Comparison of ENCODE assay signal across 8 cellular contexts in the genomic region with DNA sequence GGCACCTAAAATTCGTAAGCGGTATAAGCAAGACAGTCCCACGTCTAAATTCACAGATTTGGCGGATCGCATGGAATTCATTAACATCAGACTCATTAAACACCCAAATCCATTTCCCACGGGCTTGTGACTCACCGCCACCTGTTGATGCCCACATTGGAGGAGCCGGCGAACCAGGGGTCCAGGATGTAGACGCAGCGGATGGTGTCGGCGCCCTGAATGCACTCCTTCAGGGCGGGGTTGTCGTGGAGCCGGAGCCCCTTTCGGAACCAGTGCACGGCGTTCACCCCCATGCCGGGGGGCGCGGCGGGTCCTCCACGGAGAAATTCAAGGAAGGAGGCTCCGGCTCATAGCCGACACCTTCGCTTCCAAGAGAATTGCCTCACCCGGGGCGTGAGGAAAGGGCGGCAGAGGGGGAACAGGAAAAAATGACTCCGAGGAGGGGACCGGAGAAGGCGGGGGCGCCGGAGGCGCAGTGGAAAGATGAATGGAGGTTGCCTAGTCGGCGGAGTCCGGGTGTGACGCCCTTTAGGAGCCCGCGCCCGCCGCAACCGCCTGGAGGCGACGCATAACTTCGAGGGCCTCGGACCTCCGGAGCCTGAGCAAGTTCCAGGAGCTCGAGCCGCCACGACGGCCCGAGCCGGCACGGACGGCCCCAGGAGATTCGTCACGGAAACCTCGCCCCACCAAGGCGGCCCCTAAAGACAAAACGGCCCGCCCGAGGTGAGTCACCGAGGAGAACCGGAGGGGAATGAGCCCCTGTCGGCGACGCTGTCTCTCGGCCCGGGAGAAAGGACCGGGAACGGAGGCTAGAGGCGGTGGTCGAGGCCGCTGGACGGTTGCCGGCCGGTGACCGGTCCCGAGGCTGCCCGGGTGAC. TPM values are rescaled to one million over a fixed set of nuclear protein-coding genes. Genes with fewer than 3 reads are reported as not detected.
DNase-seq lines count a peak whose midpoint lies in the region; ATAC-seq and TF ChIP-seq lines count a peak whose summit lies in the region.

No MANE protein-coding gene starts in this region.

- H3K27ac ChIP-seq in CD8-positive, alpha-beta T cell (ENCODE audit: low read depth, low read length): peak overlapping the region; percentile 99
- H3K27ac ChIP-seq in HUES48 (ENCODE audit: low read depth, low read length) (peak overlapping the region; percentile 99), WERI-Rb-1 (peak overlapping the region; percentile 71), right lobe of liver (peak overlapping the region; percentile 92 to 96 (median 94))

- no peak overlapping the region for H3K4me3 Mint-ChIP-seq in CD8-positive, alpha-beta T cell

- peak; percentile 33 to 83 (median 62) for DNase-seq in CD8-positive, alpha-beta T cell
- DNase-seq in WERI-Rb-1 (peak; percentile 31), cerebellum (ENCODE audit: low spot score) (peak; percentile 24), right lobe of liver (peak in 2 of 3 donors; percentile 48 to 65), NCI-H1694 (lab: John Stamatoyannopoulos, UW) (no peak)
- DNase-seq in stimulated activated CD4-positive, alpha-beta T cell treated with anti-CD3 and anti-CD28 coated beads, Interleukin-4, amount 100 ng/mL, for 48 hours (ENCODE audit: low read depth in 2 of 2): peak; percentile 56 to 65

- H3K4me1 ChIP-seq in CD8-positive, alpha-beta T cell (ENCODE audit: insufficient read depth, low read length): peaks cover 20% of the 10 kb centered on the region
- H3K4me1 ChIP-seq in HUES48 (ENCODE audit: control insufficient read depth, insufficient read depth, low read length): peaks cover 4% of the 10 kb centered on the region; the same call in 1 of the 2 replicates
- peaks cover 0 to 12% (median 6%) of the 10 kb centered on the region in 4 donors for H3K4me1 ChIP-seq in right lobe of liver

- H3K27me3 ChIP-seq in CD8-positive, alpha-beta T cell (ENCODE audit: insufficient read depth, low read length): no peaks in the 10 kb centered on the region
- H3K27me3 ChIP-seq in HUES48 (ENCODE audit: control insufficient read depth, insufficient read depth, low read length) (no peaks in the 10 kb centered on the region), WERI-Rb-1 (ENCODE audit: insufficient read depth, low read depth, severe bottlenecking) (no peaks in the 10 kb centered on the region), right lobe of liver (no peaks in the 10 kb centered on the region)

- TF ChIP-seq POLR2A in right lobe of liver (IDR thresholded peaks at IDR 0.05): peak; percentile 96

- H3K4me1 Mint-ChIP-seq in CD8-positive, alpha-beta T cell (ENCODE audit: low read depth): peaks cover 20% of the 10 kb centered on the region

- H3K36me3 ChIP-seq in CD8-positive, alpha-beta T cell (ENCODE audit: insufficient read depth, low read length): no peaks in the 10 kb centered on the region
- H3K36me3 ChIP-seq in HUES48 (ENCODE audit: control insufficient read depth, insufficient read depth, low read length) (no peaks in the 10 kb centered on the region), WERI-Rb-1 (no peaks in the 10 kb centered on the region), right lobe of liver (no peaks in the 10 kb centered on the region)

- no peak overlapping the region for H3K27ac Mint-ChIP-seq in CD8-positive, alpha-beta T cell

- no peak for TF ChIP-seq CTCF in CD8-positive, alpha-beta T cell (IDR thresholded peaks at IDR 0.05)
- no peak for TF ChIP-seq CTCF in WERI-Rb-1 (IDR thresholded peaks at IDR 0.05; ENCODE audit: low read depth, low read length)
- TF ChIP-seq CTCF in right lobe of liver (IDR thresholded peaks at IDR 0.05): no peak

- H3K9ac ChIP-seq in HUES48 (ENCODE audit: low read depth, low read length): peak overlapping the region; percentile 96

- no peaks in the 10 kb centered on the region for H3K9me3 ChIP-seq in CD8-positive, alpha-beta T cell (ENCODE audit: low read length)
- H3K9me3 ChIP-seq in HUES48 (ENCODE audit: control insufficient read depth, insufficient read depth, low read length) (peaks cover 6% of the 10 kb centered on the region; the same call in 1 of the 2 replicates), WERI-Rb-1 (ENCODE audit: severe bottlenecking) (peaks cover 7% of the 10 kb centered on the region), right lobe of liver (no peaks in the 10 kb centered on the region)

- POLR2A ChIA-PET in CD8-positive, alpha-beta T cell (lab: Charles Lee): interaction anchor here (0.7 to 1.9 kb wide), 4 partner anchors 137 to 791 kb away, joined by 3 to 6 read pairs (median 4); a partner anchor contains a TSS

- H3K9me3 Mint-ChIP-seq in CD8-positive, alpha-beta T cell: no peaks in the 10 kb centered on the region

- intact Hi-C loops in CD8-positive, alpha-beta T cell (cut with DNase I, micrococcal nuclease): loop anchor here (1.0 to 10.0 kb wide), 20 partner anchors 11 to 1959 kb away; a partner anchor contains a TSS
- intact Hi-C loops in right lobe of liver (cut with DNase I): no loop called here

- H3K27me3 Mint-ChIP-seq in CD8-positive, alpha-beta T cell (ENCODE audit: low read depth): peaks cover 6% of the 10 kb centered on the region

- CTCF ChIA-PET in CD8-positive, alpha-beta T cell (lab: Charles Lee): interaction anchor here (1.1 to 8.0 kb wide), 4 partner anchors 12 to 516 kb away, joined by 3 to 67 read pairs (median 4); no protein-coding TSS in a partner anchor

- H3K36me3 Mint-ChIP-seq in CD8-positive, alpha-beta T cell: peaks cover 13% of the 10 kb centered on the region

- H3K4me3 ChIP-seq in CD8-positive, alpha-beta T cell (ENCODE audit: low read depth, low read length): peak overlapping the region; percentile 87
- peak overlapping the region; percentile 98 for H3K4me3 ChIP-seq in HUES48 (ENCODE audit: low read depth, low read length)
- H3K4me3 ChIP-seq in WERI-Rb-1 (ENCODE audit: low read depth, low read length): peak overlapping the region; percentile 78
- H3K4me3 ChIP-seq in right lobe of liver: peak overlapping the region; percentile 76 to 96 (median 87)

- WGBS in right lobe of liver (ENCODE audit: insufficient coverage, low coverage, low lambda C conversion rate, missing lambda C conversion rate): 1% methylated on average over 41 of the region's 83 CpGs

- peak; percentile 57 for ATAC-seq in CD8-positive, alpha-beta T cell
- ATAC-seq in GM21360 (IDR thresholded peaks at IDR 0.05; ENCODE audit: unreplicated experiment) (peak; percentile 26), right lobe of liver (peak; percentile 12 to 35 (median 17))

RNA-seq across cellular contexts. Expression of a gene that starts 0.4 kb away (rescaled TPM):
- total RNA-seq in CD8-positive, alpha-beta T cell: 10 to 100 TPM; 80.8 to 83.0 TPM
- total RNA-seq in cerebellum (33.6 TPM), right lobe of liver (10 to 100 TPM in 4 of 6 experiments, 1 to 10 TPM in 2; 7.5 to 12.5 (median 10.6) TPM)

Comparison
In these comparisons a context has a peak if more than half of its experiments do, and no peak if none do; other contexts are left out.
1. intact Hi-C loops: an anchor here in CD8-positive, alpha-beta T cell (1.0 to 10.0 kb wide); none called in right lobe of liver.